ENCODE assay signal across 8 cellular contexts in the genomic region with DNA sequence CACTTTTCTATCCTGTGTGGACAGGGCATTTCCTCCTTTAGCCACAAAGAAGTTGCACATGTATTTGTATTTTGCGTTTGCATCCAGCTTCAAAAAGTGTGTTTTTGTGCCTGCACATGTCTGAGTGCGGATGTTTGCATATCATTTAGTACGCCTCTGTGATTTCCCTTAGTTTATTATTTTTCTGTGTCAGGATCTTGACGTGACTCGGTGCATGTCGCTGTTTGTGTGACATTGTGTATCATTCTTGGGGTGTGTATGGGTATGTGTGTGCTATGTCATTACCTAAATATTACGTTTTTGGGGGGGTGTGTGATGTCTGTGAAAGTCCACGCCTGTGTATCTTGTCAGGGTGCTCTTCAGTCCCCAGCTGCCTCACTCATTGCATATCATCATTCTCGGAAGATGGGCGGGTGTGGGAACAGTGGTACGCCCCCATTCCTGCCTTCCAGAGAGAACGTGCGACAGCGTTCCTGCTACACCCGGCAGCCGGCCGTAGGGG. TPM values are rescaled to one million over a fixed set of nuclear protein-coding genes. Genes with fewer than 3 reads are reported as not detected.
DNase-seq lines count a peak whose midpoint lies in the region; ATAC-seq and TF ChIP-seq lines count a peak whose summit lies in the region.

No MANE protein-coding gene starts in this region.

- H3K36me3 ChIP-seq in RWPE2 (ENCODE audit: low read depth) (peaks cover 21% of the 10 kb centered on the region), esophagus squamous epithelium (peaks cover 0 to 16% (median 0%) of the 10 kb centered on the region in 3 donors), rectal smooth muscle tissue (ENCODE audit: control insufficient read depth, insufficient read depth, low read length) (no peaks in the 10 kb centered on the region)

- H3K9ac ChIP-seq in rectal smooth muscle tissue (ENCODE audit: low read length), result peak overlapping the region; percentile 53

- 2% methylated on average over 7 to 8 of the region's 17 CpGs for WGBS in esophagus squamous epithelium, 2 donors

- peak overlapping the region; percentile 82 for H3K4me3 ChIP-seq in RWPE2 (ENCODE audit: severe bottlenecking)
- H3K4me3 ChIP-seq in esophagus squamous epithelium, result peak overlapping the region; percentile 87 to 89 (median 88)
- peak overlapping the region; percentile 86 for H3K4me3 ChIP-seq in rectal smooth muscle tissue (ENCODE audit: low read length)

- no peak for TF ChIP-seq POLR2A in esophagus squamous epithelium (IDR thresholded peaks at IDR 0.05)

- H3K27me3 ChIP-seq in RWPE2 (ENCODE audit: insufficient read depth, poor library complexity, severe bottlenecking), result no peaks in the 10 kb centered on the region
- no peaks in the 10 kb centered on the region for H3K27me3 ChIP-seq in esophagus squamous epithelium
- H3K27me3 ChIP-seq in rectal smooth muscle tissue (ENCODE audit: control insufficient read depth, insufficient read depth, low read length), result no peaks in the 10 kb centered on the region

- DNase-seq in RWPE2 (ENCODE audit: low spot score) (no peak), esophagus squamous epithelium (lab: John Stamatoyannopoulos, UW) (no peak), RKO (ENCODE audit: low spot score) (no peak), putamen (ENCODE audit: low spot score) (no peak)
- DNase-seq in activated CD8-positive, alpha-beta memory T cell treated with anti-CD3 and anti-CD28 coated beads, Interleukin-2, amount 50 U/mL, for 48 hours, result no peak

- H3K27ac ChIP-seq in RWPE2 (ENCODE audit: poor library complexity, severe bottlenecking) (peak overlapping the region; percentile 81), esophagus squamous epithelium (peak overlapping the region in 3 of 4 donors; percentile 99), rectal smooth muscle tissue (ENCODE audit: low read depth, low read length) (no peak overlapping the region)

- H3K4me1 ChIP-seq in RWPE2 (ENCODE audit: insufficient read depth, poor library complexity, severe bottlenecking) (peaks cover 3% of the 10 kb centered on the region), esophagus squamous epithelium (peaks cover 14 to 46% (median 23%) of the 10 kb centered on the region in 3 donors), rectal smooth muscle tissue (ENCODE audit: control insufficient read depth, insufficient read depth, low read length) (peaks cover 10% of the 10 kb centered on the region)

- no peaks in the 10 kb centered on the region for H3K9me3 ChIP-seq in RWPE2 (ENCODE audit: severe bottlenecking)
- no peaks in the 10 kb centered on the region for H3K9me3 ChIP-seq in esophagus squamous epithelium

- ATAC-seq in GM21367 (IDR thresholded peaks at IDR 0.05; ENCODE audit: unreplicated experiment) (peak; percentile 15), RWPE2 (ENCODE audit: low read depth) (no peak), HG02642 (IDR thresholded peaks at IDR 0.05; ENCODE audit: poor library complexity, unreplicated experiment) (no peak)

- intact Hi-C loops in esophagus squamous epithelium (cut with DNase I), result loop anchor here (5.0 kb wide), 1 partner anchor 51 kb away; no protein-coding TSS in a partner anchor

- TF ChIP-seq CTCF in RWPE2 (IDR thresholded peaks at IDR 0.05; ENCODE audit: poor library complexity, severe bottlenecking), result no peak
- no peak for TF ChIP-seq CTCF in esophagus squamous epithelium (IDR thresholded peaks at IDR 0.05)

RNA-seq across cellular contexts. Expression of gene PAIP2, which starts 0.4 kb away (rescaled TPM):
- total RNA-seq in esophagus squamous epithelium, result 10 to 100 TPM; 33.7 to 69.0 (median 57.6) TPM

RNA-seq across cellular contexts. Expression of gene SLC23A1, which starts 41.9 kb away (rescaled TPM):
- 1 to 10 TPM in 1 of 4 donors, not detected in 3; 6.4 TPM for total RNA-seq in esophagus squamous epithelium

RNA-seq across cellular contexts. Expression of gene MATR3, which starts 47.7 kb away (rescaled TPM):
- 100 to 1,000 TPM; 103 to 185 (median 147) TPM for total RNA-seq in esophagus squamous epithelium

RNA-seq across cellular contexts. Expression of gene MZB1, which starts 48.5 kb away (rescaled TPM):
- total RNA-seq in esophagus squamous epithelium, result 10 to 100 TPM in 1 of 4 donors, 1 to 10 TPM in 1, under 1 TPM in 2; 0.49 to 11.0 (median 2.0) TPM

RNA-seq across cellular contexts. Expression of gene PROB1, which starts 53.7 kb away (rescaled TPM):
- total RNA-seq in esophagus squamous epithelium, result 1 to 10 TPM in 3 of 4 donors, under 1 TPM in 1; 0.95 to 1.8 (median 1.0) TPM
